9 cellular contexts compared by ENCODE assay signal in the genomic region with DNA sequence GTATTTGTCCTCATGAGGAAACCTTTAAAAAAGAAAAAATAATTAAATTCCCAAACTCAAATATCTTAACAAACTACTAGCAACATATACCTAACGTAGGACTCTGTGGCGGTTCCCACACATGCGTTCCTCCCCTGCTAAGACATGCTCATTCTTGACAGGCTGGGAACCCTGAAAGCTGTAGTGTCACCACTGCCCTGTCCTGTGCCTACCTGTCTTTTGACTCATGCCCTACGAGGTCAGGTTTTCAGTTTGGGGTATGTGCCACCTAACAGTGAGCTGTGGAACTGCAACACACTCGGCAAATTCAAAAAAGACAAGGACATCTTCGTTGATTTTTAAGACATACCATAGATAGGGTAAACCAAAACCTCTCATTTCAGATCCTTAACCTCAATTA.
DNase-seq lines count a peak whose midpoint lies in the region; ATAC-seq and TF ChIP-seq lines count a peak whose summit lies in the region.
"Had no signal": no experiment of that assay in that cellular context is flagged by ENCODE, and none has a peak within 500 bp of the region (broad histone marks: within the 10 kb centered on the region; RNA-seq: fewer than 3 reads in every experiment).

No MANE protein-coding gene starts in this region.

- H3K27ac ChIP-seq in OCI-LY1 (ENCODE audit: low read depth, low read length, poor library complexity, severe bottlenecking): no peak overlapping the region
- H3K27ac ChIP-seq: tibial nerve had no signal

- TF ChIP-seq CTCF in AG09309 (IDR thresholded peaks at IDR 0.05; ENCODE audit: control insufficient read depth, insufficient read depth, low read depth, low read length, missing control alignments): peak; percentile 28
- peak; percentile 17 for TF ChIP-seq CTCF in GM13977 (IDR thresholded peaks at IDR 0.05; ENCODE audit: extremely low read depth, insufficient read depth, missing control alignments)
- TF ChIP-seq CTCF in OCI-LY1 (IDR thresholded peaks at IDR 0.05; ENCODE audit: low read length): peak; percentile 12; the same call in 1 of the 2 replicates
- TF ChIP-seq CTCF in epithelial cell of esophagus (IDR thresholded peaks at IDR 0.05; ENCODE audit: insufficient read depth, low read depth, low read length, missing control alignments): peak; percentile 47

- no peaks in the 10 kb centered on the region for H3F3A ChIP-seq in OCI-LY1 (ENCODE audit: insufficient read depth, low read length)

- no peak overlapping the region for H2AFZ ChIP-seq in OCI-LY1 (ENCODE audit: low read length)

- no peak overlapping the region for H3K4me2 ChIP-seq in OCI-LY1 (ENCODE audit: low read length)

- no peaks in the 10 kb centered on the region for H3K9me2 ChIP-seq in OCI-LY1 (ENCODE audit: low read depth, low read length)

- no peaks in the 10 kb centered on the region for H3K79me2 ChIP-seq in OCI-LY1 (ENCODE audit: insufficient read depth, low read length)

- no peak overlapping the region for H3K9ac ChIP-seq in OCI-LY1 (ENCODE audit: low read length)

- H3K9me3 ChIP-seq in OCI-LY1 (ENCODE audit: low read length): no peaks in the 10 kb centered on the region
- H3K9me3 ChIP-seq: tibial nerve had no signal

- in situ Hi-C loops in GM13977 (cut with MboI; ENCODE audit: low pct_unique_long_range_greater_than_20kb, low sequenced_read_pairs, unreplicated experiment): no loop called here

- no peaks in the 10 kb centered on the region for H3K4me1 ChIP-seq in OCI-LY1 (ENCODE audit: insufficient read depth, low read length, severe bottlenecking)
- H3K4me1 ChIP-seq: tibial nerve had no signal

- no peaks in the 10 kb centered on the region for H3K27me3 ChIP-seq in OCI-LY1 (ENCODE audit: insufficient read depth, low read length)
- H3K27me3 ChIP-seq: tibial nerve had no signal

- H3K4me3 ChIP-seq in AG09309 (ENCODE audit: control insufficient read depth, low read depth, low read length) (no peak overlapping the region), OCI-LY1 (ENCODE audit: low read depth, low read length, poor library complexity, severe bottlenecking) (no peak overlapping the region), epithelial cell of esophagus (ENCODE audit: low read length) (no peak overlapping the region)
- H3K4me3 ChIP-seq: tibial nerve had no signal

- ATAC-seq in HG03097 (IDR thresholded peaks at IDR 0.05; ENCODE audit: low FRiP score, unreplicated experiment) (no peak), HG03039 (IDR thresholded peaks at IDR 0.05; ENCODE audit: unreplicated experiment) (no peak)

- DNase-seq in AG09309 (ENCODE audit: low read depth) (no peak), GM13977 (ENCODE audit: low spot score) (no peak), epithelial cell of esophagus (ENCODE audit: low read depth) (peak; percentile 79), DMS114 treated with DMSO at 0.1 percent for 48 hours (lab: John Stamatoyannopoulos, UW; ENCODE audit: unreplicated experiment) (no peak), NCI-H2081 treated with DMSO at 0.1 percent for 48 hours (lab: John Stamatoyannopoulos, UW) (no peak)

- H3K36me3 ChIP-seq in OCI-LY1 (ENCODE audit: insufficient read depth, low read length): peaks cover 71% of the 10 kb centered on the region

- H4K20me1 ChIP-seq in OCI-LY1 (ENCODE audit: insufficient read depth, low read length): no peaks in the 10 kb centered on the region
